15 cellular contexts compared by ENCODE assay signal in the genomic region with DNA sequence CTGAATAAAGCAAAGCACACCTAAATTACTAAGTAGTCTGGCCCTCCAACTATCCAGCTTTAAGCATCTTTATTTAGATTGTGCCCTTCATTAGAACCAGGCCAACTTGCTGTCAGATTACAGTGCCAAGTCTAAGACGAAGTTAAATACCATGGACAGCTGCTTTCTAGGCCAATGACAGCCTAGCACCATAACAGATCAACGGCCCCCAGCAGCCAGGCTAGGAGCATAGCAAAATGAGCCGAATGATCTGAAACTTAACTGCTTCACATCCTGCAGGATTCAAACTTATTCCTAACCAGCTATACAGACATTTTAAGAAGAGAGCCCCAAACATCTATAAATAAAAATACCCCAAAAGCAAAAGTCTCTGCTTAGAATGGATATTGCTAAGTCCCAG. TPM values are rescaled to one million over a fixed set of nuclear protein-coding genes. Genes with fewer than 3 reads are reported as not detected.
DNase-seq lines count a peak whose midpoint lies in the region; ATAC-seq, FAIRE-seq and TF ChIP-seq lines count a peak whose summit lies in the region.
"Had no signal": no experiment of that assay in that cellular context is flagged by ENCODE, and none has a peak within 500 bp of the region (broad histone marks: within the 10 kb centered on the region; RNA-seq: fewer than 3 reads in every experiment).

No MANE protein-coding gene starts in this region.

- H3K27me3 Mint-ChIP-seq in activated naive CD8-positive, alpha-beta T cell treated with anti-CD3 and anti-CD28 coated beads, Interleukin-2, amount 10 ng/mL, durations not matched to agents 7 days and 5 days, result peaks cover 39% of the 10 kb centered on the region
- peaks cover 30% of the 10 kb centered on the region for H3K27me3 Mint-ChIP-seq in activated naive CD8-positive, alpha-beta T cell treated with anti-CD3 and anti-CD28 coated beads for 36 hours

- no peak for DNase-seq in activated naive CD8-positive, alpha-beta T cell treated with anti-CD3 and anti-CD28 coated beads, Interleukin-2, amount 10 ng/mL, durations not matched to agents 7 days and 5 days
- no peak for DNase-seq in activated naive CD8-positive, alpha-beta T cell treated with anti-CD3 and anti-CD28 coated beads for 36 hours
- peak; percentile 4 for DNase-seq in RPMI8226
- peak; percentile 39 for DNase-seq in fibroblast of pulmonary artery (ENCODE audit: low read depth)
- DNase-seq in urothelium cell line (ENCODE audit: low spot score), result peak; percentile 9
- no peak for DNase-seq in activated CD4-positive, alpha-beta T cell treated with anti-CD3 and anti-CD28 coated beads, Interleukin-2, amount 50 U/mL, for 4 hours
- DNase-seq in MM.1S, result no peak
- DNase-seq: cerebellar nuclear complex, DMS79, left cardiac atrium, WERI-Rb-1 had no signal

- no peak overlapping the region for H3K4me3 ChIP-seq in fibroblast of pulmonary artery (replicated peaks; ENCODE audit: low read depth, low read length)
- no peak overlapping the region for H3K4me3 ChIP-seq in MM.1S (ENCODE audit: low read length)

- H3K4me2 ChIP-seq in MM.1S (ENCODE audit: low read depth, low read length), result no peak overlapping the region

- H3K27ac ChIP-seq in MM.1S (ENCODE audit: low read length), result no peak overlapping the region
- H3K27ac ChIP-seq: WERI-Rb-1 had no signal

- no peak for FAIRE-seq in urothelium cell line (lab: Jason Lieb, UNC)
- FAIRE-seq: HTR-8/SVneo, RCC 7860 had no signal

- H3K9me3 ChIP-seq in MM.1S (replicated peaks; ENCODE audit: insufficient read depth, low read length), result no peaks in the 10 kb centered on the region

- H3K27ac Mint-ChIP-seq in activated naive CD8-positive, alpha-beta T cell treated with anti-CD3 and anti-CD28 coated beads, Interleukin-2, amount 10 ng/mL, durations not matched to agents 7 days and 5 days, result no peak overlapping the region
- H3K27ac Mint-ChIP-seq in activated naive CD8-positive, alpha-beta T cell treated with anti-CD3 and anti-CD28 coated beads for 36 hours, result no peak overlapping the region
- H3K27ac Mint-ChIP-seq: stimulated activated naive CD8-positive, alpha-beta T cell treated with anti-CD3 and anti-CD28 coated beads, Interleukin-15, Interleukin-2, amounts not matched to agents 100 ng/mL and 50 ng/mL, for 24 hours had no signal

- no peaks in the 10 kb centered on the region for H3K27me3 ChIP-seq in MM.1S (replicated peaks; ENCODE audit: insufficient read depth, low read length)

- H2AFZ ChIP-seq in MM.1S (ENCODE audit: low read length), result no peak overlapping the region

- H4K20me1 ChIP-seq in MM.1S (ENCODE audit: insufficient read depth, low read length), result no peaks in the 10 kb centered on the region

- H3F3A ChIP-seq in MM.1S (ENCODE audit: insufficient read depth, low read length), result no peaks in the 10 kb centered on the region

- no peak overlapping the region for H3K4me3 Mint-ChIP-seq in activated naive CD8-positive, alpha-beta T cell treated with anti-CD3 and anti-CD28 coated beads, Interleukin-2, amount 10 ng/mL, durations not matched to agents 7 days and 5 days
- no peak overlapping the region for H3K4me3 Mint-ChIP-seq in activated naive CD8-positive, alpha-beta T cell treated with anti-CD3 and anti-CD28 coated beads for 36 hours
- H3K4me3 Mint-ChIP-seq: stimulated activated naive CD8-positive, alpha-beta T cell treated with anti-CD3 and anti-CD28 coated beads, Interleukin-15, Interleukin-2, amounts not matched to agents 100 ng/mL and 50 ng/mL, for 24 hours had no signal

- POLR2A ChIA-PET in activated naive CD8-positive, alpha-beta T cell treated with anti-CD3 and anti-CD28 coated beads, Interleukin-2, amount 10 ng/mL, durations not matched to agents 7 days and 5 days (lab: Charles Lee), result no interaction called here

- no peaks in the 10 kb centered on the region for H3K36me3 Mint-ChIP-seq in activated naive CD8-positive, alpha-beta T cell treated with anti-CD3 and anti-CD28 coated beads, Interleukin-2, amount 10 ng/mL, durations not matched to agents 7 days and 5 days
- no peaks in the 10 kb centered on the region for H3K36me3 Mint-ChIP-seq in activated naive CD8-positive, alpha-beta T cell treated with anti-CD3 and anti-CD28 coated beads for 36 hours

- no peaks in the 10 kb centered on the region for H3K9me2 ChIP-seq in MM.1S (replicated peaks; ENCODE audit: insufficient read depth, low read length)

- no peak for TF ChIP-seq CTCF in fibroblast of pulmonary artery (IDR thresholded peaks at IDR 0.05; ENCODE audit: low read length, missing control alignments)
- TF ChIP-seq CTCF in MM.1S (IDR thresholded peaks at IDR 0.05; ENCODE audit: low read length), result no peak

- H3K36me3 ChIP-seq in MM.1S (replicated peaks; ENCODE audit: insufficient read depth, low read length), result no peaks in the 10 kb centered on the region
- H3K36me3 ChIP-seq: WERI-Rb-1 had no signal

- H3K4me1 Mint-ChIP-seq in activated naive CD8-positive, alpha-beta T cell treated with anti-CD3 and anti-CD28 coated beads, Interleukin-2, amount 10 ng/mL, durations not matched to agents 7 days and 5 days, result no peaks in the 10 kb centered on the region
- H3K4me1 Mint-ChIP-seq in activated naive CD8-positive, alpha-beta T cell treated with anti-CD3 and anti-CD28 coated beads for 36 hours, result no peaks in the 10 kb centered on the region

- no peaks in the 10 kb centered on the region for H3K4me1 ChIP-seq in MM.1S (ENCODE audit: low read length)

- peak; percentile 47 for ATAC-seq in activated naive CD8-positive, alpha-beta T cell treated with anti-CD3 and anti-CD28 coated beads, Interleukin-2, amount 10 ng/mL, durations not matched to agents 7 days and 5 days (ENCODE audit: low read depth)
- no peak for ATAC-seq in HG02759 (IDR thresholded peaks at IDR 0.05; ENCODE audit: unreplicated experiment)
- ATAC-seq: left cardiac atrium had no signal

- no peaks in the 10 kb centered on the region for H3K79me2 ChIP-seq in MM.1S (ENCODE audit: low read length)

- H3K9me3 Mint-ChIP-seq in activated naive CD8-positive, alpha-beta T cell treated with anti-CD3 and anti-CD28 coated beads, Interleukin-2, amount 10 ng/mL, durations not matched to agents 7 days and 5 days, result no peaks in the 10 kb centered on the region
- H3K9me3 Mint-ChIP-seq in activated naive CD8-positive, alpha-beta T cell treated with anti-CD3 and anti-CD28 coated beads for 36 hours, result no peaks in the 10 kb centered on the region
- H3K9me3 Mint-ChIP-seq: stimulated activated naive CD8-positive, alpha-beta T cell treated with anti-CD3 and anti-CD28 coated beads, Interleukin-15, Interleukin-2, amounts not matched to agents 100 ng/mL and 50 ng/mL, for 24 hours had no signal

- no peak overlapping the region for H3K9ac ChIP-seq in MM.1S (ENCODE audit: low read length)

RNA-seq across cellular contexts. Expression of a gene that starts 6.8 kb away (rescaled TPM):
- total RNA-seq in activated naive CD8-positive, alpha-beta T cell treated with anti-CD3 and anti-CD28 coated beads, Interleukin-2, amount 10 ng/mL, durations not matched to agents 7 days and 5 days, result not detected
- not detected for total RNA-seq in activated naive CD8-positive, alpha-beta T cell treated with anti-CD3 and anti-CD28 coated beads for 36 hours
- total RNA-seq: left cardiac atrium had no signal

Comparison
In these comparisons a context has a peak if more than half of its experiments do, and no peak if none do; other contexts are left out.
1. DNase-seq: peak in RPMI8226 (single experiment), fibroblast of pulmonary artery (single experiment) and urothelium cell line (single experiment); none in activated naive CD8-positive, alpha-beta T cell treated with anti-CD3 and anti-CD28 coated beads, Interleukin-2, amount 10 ng/mL, durations not matched to agents 7 days and 5 days (single experiment), activated naive CD8-positive, alpha-beta T cell treated with anti-CD3 and anti-CD28 coated beads for 36 hours (single experiment), activated CD4-positive, alpha-beta T cell treated with anti-CD3 and anti-CD28 coated beads, Interleukin-2, amount 50 U/mL, for 4 hours (0 of 2) and MM.1S (single experiment).